In genomic region chr1:234583755-234584430, GRCh38 we compare ENCODE assay signal across 1 cellular context.
TF ChIP-seq lines count a peak whose summit lies in the region.

No MANE protein-coding gene starts in this region.

TF ChIP-seq in K562, 482 proteins besides CTCF, POLR2A, EP300 and RAD21 (continued from another document and continues in another):
- TF ChIP-seq, protein P1, sequence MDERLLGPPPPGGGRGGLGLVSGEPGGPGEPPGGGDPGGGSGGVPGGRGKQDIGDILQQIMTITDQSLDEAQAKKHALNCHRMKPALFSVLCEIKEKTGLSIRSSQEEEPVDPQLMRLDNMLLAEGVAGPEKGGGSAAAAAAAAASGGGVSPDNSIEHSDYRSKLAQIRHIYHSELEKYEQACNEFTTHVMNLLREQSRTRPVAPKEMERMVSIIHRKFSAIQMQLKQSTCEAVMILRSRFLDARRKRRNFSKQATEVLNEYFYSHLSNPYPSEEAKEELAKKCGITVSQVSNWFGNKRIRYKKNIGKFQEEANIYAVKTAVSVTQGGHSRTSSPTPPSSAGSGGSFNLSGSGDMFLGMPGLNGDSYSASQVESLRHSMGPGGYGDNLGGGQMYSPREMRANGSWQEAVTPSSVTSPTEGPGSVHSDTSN (CRISPR knock-in tag; IDR thresholded peaks at IDR 0.05; ENCODE audit: low read depth) = no peak
- TF ChIP-seq, protein P1 (tag; conservative IDR thresholded peaks at IDR 0.05; ENCODE audit: low read depth) = peak; percentile 41
- TF ChIP-seq RCOR1 (IDR thresholded peaks at IDR 0.05; ENCODE audit: borderline replicate concordance in 1 of 2, low read depth in 2 of 2, low read length in 2 of 2) (peak in 1 of 2 experiments; percentile 25; a peak in 1 of 4 replicates), MAFG (tag; conservative IDR thresholded peaks at IDR 0.05) (no peak), RNF2 (IDR thresholded peaks at IDR 0.05) (no peak), HOXB6 (CRISPR knock-in tag; IDR thresholded peaks at IDR 0.05; ENCODE audit: borderline replicate concordance) (no peak), BRF2 (IDR thresholded peaks at IDR 0.05; ENCODE audit: borderline replicate concordance, insufficient read depth, insufficient read length) (no peak), MTA3 (IDR thresholded peaks at IDR 0.05; ENCODE audit: borderline replicate concordance) (peak; percentile 64), ARID1B (IDR thresholded peaks at IDR 0.05) (peak; percentile 43), ZNF644 (tag; IDR thresholded peaks at IDR 0.05; ENCODE audit: low read depth) (0 out of 2 replicates have a peak, but pooled peaks have one; percentile 56), CREB3 (tag; conservative IDR thresholded peaks at IDR 0.05; ENCODE audit: low read depth) (no peak), ZNF76 (CRISPR knock-in tag; IDR thresholded peaks at IDR 0.05; ENCODE audit: borderline replicate concordance) (no peak), NRF1 (conservative IDR thresholded peaks at IDR 0.05 in 1 of 2, IDR thresholded peaks at IDR 0.05 in 1 of 2) (peak; percentile 68 to 73), FOXJ3 (CRISPR knock-in tag; IDR thresholded peaks at IDR 0.05) (no peak), CBX8 (IDR thresholded peaks at IDR 0.05; ENCODE audit: borderline replicate concordance, extremely low read depth, low read depth, low read length, poor library complexity, severe bottlenecking) (no peak), PRDM10 (IDR thresholded peaks at IDR 0.05; ENCODE audit: partially characterized antibody) (peak; percentile 25), ZBTB17 (CRISPR knock-in tag; IDR thresholded peaks at IDR 0.05) (no peak), SLC30A9 (CRISPR knock-in tag; IDR thresholded peaks at IDR 0.05) (no peak), TARDBP (IDR thresholded peaks at IDR 0.05) (no peak), ZKSCAN8 (CRISPR knock-in tag; IDR thresholded peaks at IDR 0.05) (no peak), YBX1 (IDR thresholded peaks at IDR 0.05) (no peak), NBN (IDR thresholded peaks at IDR 0.05; ENCODE audit: low read depth) (no peak; the same call in 1 of the 2 replicates), ETS2 (tag; IDR thresholded peaks at IDR 0.05; ENCODE audit: borderline replicate concordance, poor library complexity, severe bottlenecking) (no peak), GTF2E2 (tag; IDR thresholded peaks at IDR 0.05) (no peak), PTBP1 (IDR thresholded peaks at IDR 0.05; ENCODE audit: low read depth, low read length) (no peak), SRF (CRISPR knock-in tag; IDR thresholded peaks at IDR 0.05) (no peak), SUPT5H (IDR thresholded peaks at IDR 0.05) (no peak), CBX5 (IDR thresholded peaks at IDR 0.05; ENCODE audit: borderline replicate concordance, low read depth) (no peak), ZNF507 (tag; conservative IDR thresholded peaks at IDR 0.05) (no peak), ARID4B (CRISPR knock-in tag; IDR thresholded peaks at IDR 0.05) (no peak), ELF1 (tag; IDR thresholded peaks at IDR 0.05) (no peak), NFXL1 (CRISPR knock-in tag; IDR thresholded peaks at IDR 0.05) (0 out of 2 replicates have a peak, but pooled peaks have one; percentile 30), RHOXF2B (CRISPR knock-in tag; conservative IDR thresholded peaks at IDR 0.05) (no peak), DPF2 (IDR thresholded peaks at IDR 0.05) (no peak; the same call in 1 of the 2 replicates), CBX2 (IDR thresholded peaks at IDR 0.05; ENCODE audit: insufficient read depth, low read length, poor library complexity, severe bottlenecking) (no peak), EP400 (IDR thresholded peaks at IDR 0.05) (0 out of 2 replicates have a peak, but pooled peaks have one; percentile 27), SRSF1 (IDR thresholded peaks at IDR 0.05; ENCODE audit: low read depth, low read length) (no peak)
- TF ChIP-seq, protein P2, sequence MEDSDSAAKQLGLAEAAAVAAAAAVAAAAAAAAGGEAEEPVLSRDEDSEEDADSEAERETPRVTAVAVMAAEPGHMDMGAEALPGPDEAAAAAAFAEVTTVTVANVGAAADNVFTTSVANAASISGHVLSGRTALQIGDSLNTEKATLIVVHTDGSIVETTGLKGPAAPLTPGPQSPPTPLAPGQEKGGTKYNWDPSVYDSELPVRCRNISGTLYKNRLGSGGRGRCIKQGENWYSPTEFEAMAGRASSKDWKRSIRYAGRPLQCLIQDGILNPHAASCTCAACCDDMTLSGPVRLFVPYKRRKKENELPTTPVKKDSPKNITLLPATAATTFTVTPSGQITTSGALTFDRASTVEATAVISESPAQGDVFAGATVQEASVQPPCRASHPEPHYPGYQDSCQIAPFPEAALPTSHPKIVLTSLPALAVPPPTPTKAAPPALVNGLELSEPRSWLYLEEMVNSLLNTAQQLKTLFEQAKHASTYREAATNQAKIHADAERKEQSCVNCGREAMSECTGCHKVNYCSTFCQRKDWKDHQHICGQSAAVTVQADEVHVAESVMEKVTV (CRISPR knock-in tag; IDR thresholded peaks at IDR 0.05) = no peak
- TF ChIP-seq, protein P3, sequence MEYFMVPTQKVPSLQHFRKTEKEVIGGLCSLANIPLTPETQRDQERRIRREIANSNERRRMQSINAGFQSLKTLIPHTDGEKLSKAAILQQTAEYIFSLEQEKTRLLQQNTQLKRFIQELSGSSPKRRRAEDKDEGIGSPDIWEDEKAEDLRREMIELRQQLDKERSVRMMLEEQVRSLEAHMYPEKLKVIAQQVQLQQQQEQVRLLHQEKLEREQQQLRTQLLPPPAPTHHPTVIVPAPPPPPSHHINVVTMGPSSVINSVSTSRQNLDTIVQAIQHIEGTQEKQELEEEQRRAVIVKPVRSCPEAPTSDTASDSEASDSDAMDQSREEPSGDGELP (CRISPR knock-in tag; IDR thresholded peaks at IDR 0.05; ENCODE audit: borderline replicate concordance) = peak; percentile 37; the same call in 1 of the 2 replicates
- TF ChIP-seq, protein P4, sequence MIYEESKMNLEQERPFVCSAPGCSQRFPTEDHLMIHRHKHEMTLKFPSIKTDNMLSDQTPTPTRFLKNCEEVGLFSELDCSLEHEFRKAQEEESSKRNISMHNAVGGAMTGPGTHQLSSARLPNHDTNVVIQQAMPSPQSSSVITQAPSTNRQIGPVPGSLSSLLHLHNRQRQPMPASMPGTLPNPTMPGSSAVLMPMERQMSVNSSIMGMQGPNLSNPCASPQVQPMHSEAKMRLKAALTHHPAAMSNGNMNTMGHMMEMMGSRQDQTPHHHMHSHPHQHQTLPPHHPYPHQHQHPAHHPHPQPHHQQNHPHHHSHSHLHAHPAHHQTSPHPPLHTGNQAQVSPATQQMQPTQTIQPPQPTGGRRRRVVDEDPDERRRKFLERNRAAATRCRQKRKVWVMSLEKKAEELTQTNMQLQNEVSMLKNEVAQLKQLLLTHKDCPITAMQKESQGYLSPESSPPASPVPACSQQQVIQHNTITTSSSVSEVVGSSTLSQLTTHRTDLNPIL (CRISPR knock-in tag; IDR thresholded peaks at IDR 0.05) = no peak
- TF ChIP-seq, protein P5, sequence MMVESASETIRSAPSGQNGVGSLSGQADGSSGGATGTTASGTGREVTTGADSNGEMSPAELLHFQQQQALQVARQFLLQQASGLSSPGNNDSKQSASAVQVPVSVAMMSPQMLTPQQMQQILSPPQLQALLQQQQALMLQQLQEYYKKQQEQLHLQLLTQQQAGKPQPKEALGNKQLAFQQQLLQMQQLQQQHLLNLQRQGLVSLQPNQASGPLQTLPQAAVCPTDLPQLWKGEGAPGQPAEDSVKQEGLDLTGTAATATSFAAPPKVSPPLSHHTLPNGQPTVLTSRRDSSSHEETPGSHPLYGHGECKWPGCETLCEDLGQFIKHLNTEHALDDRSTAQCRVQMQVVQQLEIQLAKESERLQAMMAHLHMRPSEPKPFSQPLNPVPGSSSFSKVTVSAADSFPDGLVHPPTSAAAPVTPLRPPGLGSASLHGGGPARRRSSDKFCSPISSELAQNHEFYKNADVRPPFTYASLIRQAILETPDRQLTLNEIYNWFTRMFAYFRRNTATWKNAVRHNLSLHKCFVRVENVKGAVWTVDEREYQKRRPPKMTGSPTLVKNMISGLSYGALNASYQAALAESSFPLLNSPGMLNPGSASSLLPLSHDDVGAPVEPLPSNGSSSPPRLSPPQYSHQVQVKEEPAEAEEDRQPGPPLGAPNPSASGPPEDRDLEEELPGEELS (CRISPR knock-in tag; IDR thresholded peaks at IDR 0.05; ENCODE audit: borderline replicate concordance) = no peak
- TF ChIP-seq, protein P6, sequence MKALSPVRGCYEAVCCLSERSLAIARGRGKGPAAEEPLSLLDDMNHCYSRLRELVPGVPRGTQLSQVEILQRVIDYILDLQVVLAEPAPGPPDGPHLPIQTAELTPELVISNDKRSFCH (CRISPR knock-in tag; IDR thresholded peaks at IDR 0.05) = no peak
- TF ChIP-seq, protein P6 (tag; IDR thresholded peaks at IDR 0.05) = 0 out of 2 replicates have a peak, but pooled peaks have one; percentile 41
